ENCODE assay signal across 11 cellular contexts in genomic region chr6:52522151-52522626, GRCh38. TPM values are rescaled to one million over a fixed set of nuclear protein-coding genes. Genes with fewer than 3 reads are reported as not detected.
DNase-seq lines count a peak whose midpoint lies in the region; ATAC-seq, FAIRE-seq and TF ChIP-seq lines count a peak whose summit lies in the region.
"Had no signal": no experiment of that assay in that cellular context is flagged by ENCODE, and none has a peak within 500 bp of the region (broad histone marks: within the 10 kb centered on the region; RNA-seq: fewer than 3 reads in every experiment).

No MANE protein-coding gene starts in this region.

- no peaks in the 10 kb centered on the region for H3K9me3 Mint-ChIP-seq in type B pancreatic cell
- no peaks in the 10 kb centered on the region for H3K9me3 Mint-ChIP-seq in T-helper 2 cell treated with Interferon-gamma antibody and Interleukin-4, amounts not matched to agents 5 μg/mL and 100 μg/mL, for 36 hours
- H3K9me3 Mint-ChIP-seq: naive B cell had no signal

- H3K4me3 Mint-ChIP-seq in type B pancreatic cell, result no peak overlapping the region
- H3K4me3 Mint-ChIP-seq in T-helper 2 cell treated with Interferon-gamma antibody and Interleukin-4, amounts not matched to agents 5 μg/mL and 100 μg/mL, for 36 hours, result no peak overlapping the region
- H3K4me3 Mint-ChIP-seq: naive B cell had no signal

- POLR2A ChIA-PET in H1 (lab: Charles Lee; ENCODE audit: partially characterized antibody), result no interaction called here

- H3K23ac ChIP-seq in H1 (ENCODE audit: insufficient read length), result no peak overlapping the region

- H3K9ac ChIP-seq in H1 (replicated peaks in 1 of 4; ENCODE audit: extremely low read depth in 1 of 4, low read depth in 3 of 4, low read length in 3 of 4), result 0 out of 7 replicates have a peak overlapping the region, but pooled peaks of 2 of the 4 experiments have one; percentile 1 to 7

- H3K4me1 Mint-ChIP-seq in type B pancreatic cell (ENCODE audit: unreplicated experiment), result peaks cover 30% of the 10 kb centered on the region
- H3K4me1 Mint-ChIP-seq in T-helper 2 cell treated with Interferon-gamma antibody and Interleukin-4, amounts not matched to agents 5 μg/mL and 100 μg/mL, for 36 hours (ENCODE audit: low read depth), result peaks cover 17% of the 10 kb centered on the region

- no peak overlapping the region for H3K27ac ChIP-seq in H1 (ENCODE audit: low read depth, low read length)
- peak overlapping the region; percentile 12 for H3K27ac ChIP-seq in lower lobe of right lung

- H3K56ac ChIP-seq in H1 (replicated peaks; ENCODE audit: insufficient read length, low read depth, low read length), result no peak overlapping the region

- no peak overlapping the region for H3K18ac ChIP-seq in H1 (ENCODE audit: extremely low read depth, low read length)

- CTCF ChIA-PET in H1 (lab: Charles Lee; ENCODE audit: partially characterized antibody), result interaction anchor here (0.6 to 1.5 kb wide), 3 partner anchors 23 to 76 kb away, joined by 3 to 4 read pairs (median 3); no protein-coding TSS in a partner anchor

- H2AK5ac ChIP-seq in H1 (ENCODE audit: low read depth, low read length), result no peak overlapping the region

- no peak for TF ChIP-seq RAD21 in H1 (IDR thresholded peaks at IDR 0.05 in 1 of 2, conservative IDR thresholded peaks at IDR 0.05 in 1 of 2; ENCODE audit: low read depth in 2 of 2, low read length in 2 of 2)

- peaks cover 7 to 18% (median 14%) of the 10 kb centered on the region in 4 experiments for H3K4me1 ChIP-seq in H1 (replicated peaks in 1 of 4; ENCODE audit: control insufficient read depth in 3 of 4, insufficient read depth in 4 of 4, low read length in 3 of 4)
- peaks cover 39% of the 10 kb centered on the region for H3K4me1 ChIP-seq in lower lobe of right lung

- no peak for TF ChIP-seq CTCF in H1 (IDR thresholded peaks at IDR 0.05; ENCODE audit: control extremely low read depth in 1 of 3, insufficient read depth in 1 of 3, low read depth in 1 of 3, low read length in 3 of 3)
- no peak for TF ChIP-seq CTCF in lower lobe of right lung (IDR thresholded peaks at IDR 0.05)
- no peak for TF ChIP-seq CTCF in type B pancreatic cell (conservative IDR thresholded peaks at IDR 0.05)

- WGBS in H1 (ENCODE audit: extremely low coverage in 1 of 2, insufficient coverage in 1 of 2, insufficient read length in 1 of 2, insufficient replicate concordance in 2 of 2, low coverage in 1 of 2, low lambda C conversion rate in 2 of 2, missing lambda C conversion rate in 1 of 2), 2 experiments, result 93% methylated on average over 7 of the region's 7 CpGs; no CpG with 5 or more reads in 1 of the 2 experiments

- H3K4ac ChIP-seq in H1 (replicated peaks; ENCODE audit: insufficient read length, low read depth, low read length), result no peak overlapping the region

- peaks cover 5% of the 10 kb centered on the region; the same call in 1 of the 2 replicates for H3K79me1 ChIP-seq in H1 (ENCODE audit: low read depth, low read length)

- no peak overlapping the region for H2AFZ ChIP-seq in H1 (ENCODE audit: low read length)

- peaks cover 11% of the 10 kb centered on the region for H3K36me3 Mint-ChIP-seq in type B pancreatic cell
- H3K36me3 Mint-ChIP-seq in T-helper 2 cell treated with Interferon-gamma antibody and Interleukin-4, amounts not matched to agents 5 μg/mL and 100 μg/mL, for 36 hours (ENCODE audit: low read depth), result peaks cover 7% of the 10 kb centered on the region

- no peak overlapping the region for H2BK5ac ChIP-seq in H1 (ENCODE audit: low read depth, low read length)

- intact Hi-C loops in lower lobe of right lung (cut with DNase I), result no loop called here

- no peak overlapping the region for H4K5ac ChIP-seq in H1 (ENCODE audit: insufficient read length, low read depth, low read length)

- no peak overlapping the region for H4K91ac ChIP-seq in H1 (replicated peaks; ENCODE audit: insufficient read length, low read length)

- H3K4me2 ChIP-seq in H1 (ENCODE audit: insufficient read depth in 1 of 2, low read depth in 2 of 2, low read length in 2 of 2), result no peak overlapping the region

- ATAC-seq in lower lobe of right lung (peak; percentile 48 to 52), GM18907 (IDR thresholded peaks at IDR 0.05; ENCODE audit: unreplicated experiment) (no peak), GM19324 (IDR thresholded peaks at IDR 0.05; ENCODE audit: low FRiP score, unreplicated experiment) (no peak)
- ATAC-seq: esophagus mucosa had no signal

- no peak overlapping the region for H4K8ac ChIP-seq in H1 (ENCODE audit: extremely low read depth, insufficient read depth, low read length)

- H3K9me3 ChIP-seq in H1 (ENCODE audit: insufficient read depth in 2 of 2, low read depth in 1 of 2, low read length in 1 of 2) (no peaks in the 10 kb centered on the region), lower lobe of right lung (no peaks in the 10 kb centered on the region)

- H2BK12ac ChIP-seq in H1 (ENCODE audit: low read depth, low read length), result peak overlapping the region; percentile 70

- TF ChIP-seq POLR2A in H1 (IDR thresholded peaks at IDR 0.05; ENCODE audit: control extremely low read depth in 1 of 2, low read depth in 2 of 2, low read length in 2 of 2), result no peak

- no peaks in the 10 kb centered on the region; a peak in 1 of 4 replicates for H3K79me2 ChIP-seq in H1 (ENCODE audit: control insufficient read depth in 1 of 2, insufficient read depth in 2 of 2, low read length in 2 of 2)

- no peak for FAIRE-seq in H1 (lab: Jason Lieb, UNC)

- H3K36me3 ChIP-seq in H1 (ENCODE audit: control insufficient read depth in 2 of 4, insufficient read depth in 4 of 4, low read length in 3 of 4) (no peaks in the 10 kb centered on the region), lower lobe of right lung (no peaks in the 10 kb centered on the region)

- no peak overlapping the region for H2BK20ac ChIP-seq in H1 (ENCODE audit: low read length)

- H4K20me1 ChIP-seq in H1 (replicated peaks in 1 of 2; ENCODE audit: control insufficient read depth in 1 of 2, insufficient read depth in 2 of 2, low read length in 2 of 2), result peaks cover 0 to 3% of the 10 kb centered on the region in 2 experiments

- peak overlapping the region; percentile 15 for H3K27ac Mint-ChIP-seq in type B pancreatic cell
- no peak overlapping the region for H3K27ac Mint-ChIP-seq in T-helper 2 cell treated with Interferon-gamma antibody and Interleukin-4, amounts not matched to agents 5 μg/mL and 100 μg/mL, for 36 hours

- no peak overlapping the region for H2BK15ac ChIP-seq in H1 (ENCODE audit: low read length)

- no peak overlapping the region for H3K14ac ChIP-seq in H1 (ENCODE audit: insufficient read length)

- H3K27me3 ChIP-seq in H1 (replicated peaks in 1 of 4; ENCODE audit: control insufficient read depth in 3 of 4, extremely low read depth in 1 of 4, insufficient read depth in 3 of 4, low read length in 3 of 4), result no peaks in the 10 kb centered on the region
- H3K27me3 ChIP-seq in lower lobe of right lung (ENCODE audit: low read depth), result no peaks in the 10 kb centered on the region

- H2BK120ac ChIP-seq in H1 (replicated peaks; ENCODE audit: low read depth, low read length), result no peak overlapping the region

- no peak for TF ChIP-seq EP300 in H1 (IDR thresholded peaks at IDR 0.05; ENCODE audit: borderline replicate concordance in 1 of 2, low read depth in 2 of 2, low read length in 2 of 2)

- H3K23me2 ChIP-seq in H1 (ENCODE audit: low read depth, low read length), result no peaks in the 10 kb centered on the region

- peak; percentile 86 for DNase-seq in LHCN-M2 (ENCODE audit: low read depth)
- DNase-seq in H1 (ENCODE audit: low read depth in 1 of 2, low spot score in 2 of 2), result no peak
- DNase-seq in lower lobe of right lung, result no peak
- DNase-seq in type B pancreatic cell (ENCODE audit: extremely low spot score, unreplicated experiment), result no peak
- no peak for DNase-seq in T-helper 2 cell treated with Interferon-gamma antibody and Interleukin-4, amounts not matched to agents 5 μg/mL and 100 μg/mL, for 36 hours (ENCODE audit: low spot score)
- DNase-seq in OCI-M1 (lab: John Stamatoyannopoulos, UW), result no peak
- DNase-seq: GDM1, naive B cell had no signal

- no peaks in the 10 kb centered on the region for H3K27me3 Mint-ChIP-seq in type B pancreatic cell
- H3K27me3 Mint-ChIP-seq in T-helper 2 cell treated with Interferon-gamma antibody and Interleukin-4, amounts not matched to agents 5 μg/mL and 100 μg/mL, for 36 hours (ENCODE audit: low read depth), result no peaks in the 10 kb centered on the region
- H3K27me3 Mint-ChIP-seq: naive B cell had no signal

- H3K4me3 ChIP-seq in H1 (ENCODE audit: extremely low read depth in 1 of 4, insufficient read depth in 2 of 4, low read depth in 3 of 4, low read length in 4 of 4) (no peak overlapping the region), lower lobe of right lung (no peak overlapping the region)

TF ChIP-seq in H1, 55 proteins besides CTCF, POLR2A, EP300 and RAD21 (continues in another document):
- TF ChIP-seq SRF (IDR thresholded peaks at IDR 0.05; ENCODE audit: low read depth, low read length) (no peak), CREB1 (IDR thresholded peaks at IDR 0.05) (no peak), HDAC6 (IDR thresholded peaks at IDR 0.05; ENCODE audit: low read depth, low read length) (no peak), TAF1 (IDR thresholded peaks at IDR 0.05; ENCODE audit: low read depth, low read length) (no peak), RXRA (IDR thresholded peaks at IDR 0.05; ENCODE audit: insufficient read depth, low read depth, low read length) (no peak), GTF2F1 (IDR thresholded peaks at IDR 0.05; ENCODE audit: borderline replicate concordance, low read depth, low read length) (no peak), FOSL1 (IDR thresholded peaks at IDR 0.05; ENCODE audit: insufficient read depth, low read depth, low read length) (no peak), HDAC2 (IDR thresholded peaks at IDR 0.05; ENCODE audit: borderline replicate concordance in 1 of 2, low read depth in 2 of 2, low read length in 2 of 2) (no peak), POLR2AphosphoS5 (IDR thresholded peaks at IDR 0.05; ENCODE audit: low read depth, low read length) (no peak), EGR1 (IDR thresholded peaks at IDR 0.05; ENCODE audit: borderline replicate concordance, low read depth, low read length) (no peak), CBX8 (IDR thresholded peaks at IDR 0.05; ENCODE audit: borderline replicate concordance, low read depth, low read length) (no peak), KDM5A (IDR thresholded peaks at IDR 0.05; ENCODE audit: low read length) (no peak)

RNA-seq across cellular contexts. Expression of gene TRAM2, which starts 54.7 kb away (rescaled TPM):
- 108 and 124 TPM in 2 replicates for total RNA-seq in LHCN-M2 (2014; rRNA removed)
- 95.4 TPM for polyA plus RNA-seq in LHCN-M2 (2012)
- total RNA-seq in H1 (2021; fragmentation: NEBNext Ultra II Directional; extraction: Animal tissue kit (Norgen Biotek cat#: 25700)), result 21.4 and 21.6 TPM in 2 replicates
- polyA plus RNA-seq in H1 (2011; rRNA removed), result 8.5 and 9.0 TPM in 2 replicates
- 8.6 TPM for polyA plus RNA-seq in H1 (2011; cell fraction: cytosol; rRNA removed)
- polyA plus RNA-seq in H1 (2011; cell fraction: nucleus; rRNA removed), result 10.0 TPM
- 8.3 to 11.6 TPM (median 10.6 TPM) in 4 replicates for polyA plus RNA-seq in H1 (2012, experiment 1 of 2)
- 4.8 TPM for polyA plus RNA-seq in H1 (2012, experiment 2 of 2)
- polyA plus RNA-seq in H1 (2013, experiment 1 of 2), result 18.2 TPM
- 21.0 TPM for polyA plus RNA-seq in H1 (2013, experiment 2 of 2)
- 15.8 and 16.0 TPM in 2 replicates for polyA minus RNA-seq in H1 (2011; rRNA and poly(A)+ RNA removed)
- polyA minus RNA-seq in H1 (2011; cell fraction: cytosol; rRNA and poly(A)+ RNA removed), result 10.1 TPM
- 12.7 TPM for polyA minus RNA-seq in H1 (2011; cell fraction: nucleus; rRNA and poly(A)+ RNA removed)
- 21.9 TPM for total RNA-seq in lower lobe of right lung
- total RNA-seq in type B pancreatic cell (ENCODE audit: low replicate concordance), result 17.3 and 23.0 TPM in 2 replicates

Comparison
In these comparisons a context has a peak if more than half of its experiments do, and no peak if none do; other contexts are left out.
1. ATAC-seq: peak in lower lobe of right lung (2 of 2); none in GM18907 (single experiment) and GM19324 (single experiment).